ENCODE assay signal across 1 cellular context in genomic region chrX:19373034-19373891, GRCh38.
TF ChIP-seq lines count a peak whose summit lies in the region.

No MANE protein-coding gene starts in this region.

TF ChIP-seq in endothelial cell of umbilical vein, 7 proteins besides CTCF, POLR2A, EP300 and RAD21:
- TF ChIP-seq MYC (IDR thresholded peaks at IDR 0.05; ENCODE audit: low read depth, low read length), result no peak
- no peak for TF ChIP-seq FOS (IDR thresholded peaks at IDR 0.05; ENCODE audit: borderline replicate concordance, insufficient read depth, low read length)
- TF ChIP-seq POLR2AphosphoS5 (IDR thresholded peaks at IDR 0.05; ENCODE audit: insufficient read depth, low read depth, low read length), result no peak
- no peak for TF ChIP-seq GATA2 (IDR thresholded peaks at IDR 0.05; ENCODE audit: insufficient read depth, insufficient read length, low read depth, low read length)
- TF ChIP-seq EZH2 (IDR thresholded peaks at IDR 0.05; ENCODE audit: borderline replicate concordance, low read depth, low read length, severe bottlenecking), result no peak
- no peak for TF ChIP-seq MAX (IDR thresholded peaks at IDR 0.05; ENCODE audit: insufficient read depth, insufficient read length)
- TF ChIP-seq JUN (IDR thresholded peaks at IDR 0.05; ENCODE audit: borderline replicate concordance, insufficient read depth, insufficient read length, low read depth), result no peak
